9 cellular contexts compared by ENCODE assay signal in the genomic region with DNA sequence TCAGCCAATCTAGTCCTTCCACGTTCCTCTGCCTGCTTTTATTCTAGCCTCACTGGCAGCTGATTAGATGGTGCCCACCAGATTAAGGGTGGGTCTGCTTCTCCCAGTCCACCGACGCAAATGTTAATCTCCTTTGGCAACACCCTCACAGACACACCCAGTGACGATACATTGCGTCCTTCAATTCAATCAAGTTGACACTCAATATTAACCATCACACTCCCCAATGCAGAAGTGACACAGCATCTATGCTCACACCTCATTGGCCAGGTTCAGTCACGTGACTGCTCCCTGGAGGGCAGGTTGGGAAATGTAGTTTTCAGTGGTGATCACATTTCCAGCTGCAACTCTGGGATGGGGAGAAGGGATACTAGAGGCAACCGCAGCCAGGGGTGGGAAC. TPM values are rescaled to one million over a fixed set of nuclear protein-coding genes. Genes with fewer than 3 reads are reported as not detected.
DNase-seq lines count a peak whose midpoint lies in the region; ATAC-seq, FAIRE-seq and TF ChIP-seq lines count a peak whose summit lies in the region.
"Had no signal": no experiment of that assay in that cellular context is flagged by ENCODE, and none has a peak within 500 bp of the region (broad histone marks: within the 10 kb centered on the region; RNA-seq: fewer than 3 reads in every experiment).

No MANE protein-coding gene starts in this region.

- H3K4me1 Mint-ChIP-seq in CD4-positive, alpha-beta memory T cell = peaks cover 36 to 80% (median 60%) of the 10 kb centered on the region in 4 donors
- H3K4me1 Mint-ChIP-seq in T-helper 2 cell treated with Interferon-gamma antibody and Interleukin-4, amounts not matched to agents 5 μg/mL and 100 μg/mL, for 36 hours (ENCODE audit: low read depth) = peaks cover 28% of the 10 kb centered on the region

- peak; percentile 24 for FAIRE-seq in GM12892 (lab: Jason Lieb, UNC)

- H3K4me3 ChIP-seq in CD4-positive, alpha-beta memory T cell (ENCODE audit: low read length in 2 of 2) = no peak overlapping the region
- no peak overlapping the region for H3K4me3 ChIP-seq in RWPE2 (ENCODE audit: severe bottlenecking)
- no peak overlapping the region for H3K4me3 ChIP-seq in iPS DF 6.9 (ENCODE audit: low read length)
- no peak overlapping the region for H3K4me3 ChIP-seq in gastroesophageal sphincter

- CTCF ChIA-PET in CD4-positive, alpha-beta memory T cell (lab: Charles Lee; ENCODE audit: partially characterized antibody) = interaction anchor here (1.1 to 2.0 kb wide), 3 partner anchors 8 to 43 kb away, joined by 4 to 7 read pairs (median 6); no protein-coding TSS in a partner anchor

- TF ChIP-seq EP300 in gastroesophageal sphincter (IDR thresholded peaks at IDR 0.05) = no peak

- H3K36me3 Mint-ChIP-seq in CD4-positive, alpha-beta memory T cell = peaks cover 29 to 57% of the 10 kb centered on the region in 2 donors
- peaks cover 47% of the 10 kb centered on the region for H3K36me3 Mint-ChIP-seq in T-helper 2 cell treated with Interferon-gamma antibody and Interleukin-4, amounts not matched to agents 5 μg/mL and 100 μg/mL, for 36 hours (ENCODE audit: low read depth)

- no peak for TF ChIP-seq CTCF in RWPE2 (IDR thresholded peaks at IDR 0.05; ENCODE audit: poor library complexity, severe bottlenecking)
- no peak for TF ChIP-seq CTCF in gastroesophageal sphincter (IDR thresholded peaks at IDR 0.05)

- H3K27ac ChIP-seq in CD4-positive, alpha-beta memory T cell (ENCODE audit: low read depth, low read length) = no peak overlapping the region
- H3K27ac ChIP-seq in RWPE2 (ENCODE audit: poor library complexity, severe bottlenecking) (no peak overlapping the region), iPS DF 6.9 (ENCODE audit: low read length) (no peak overlapping the region), gastroesophageal sphincter (peak overlapping the region in 1 of 4 donors; percentile 31)

- intact Hi-C loops in CD4-positive, alpha-beta memory T cell (cut with micrococcal nuclease) = no loop called here

- no peak for TF ChIP-seq POLR2A in GM12892 (IDR thresholded peaks at IDR 0.05; ENCODE audit: low read depth, low read length)
- no peak for TF ChIP-seq POLR2A in gastroesophageal sphincter (IDR thresholded peaks at IDR 0.05)

- no peak for DNase-seq in CD4-positive, alpha-beta memory T cell
- no peak for DNase-seq in GM12892 (ENCODE audit: insufficient read length)
- DNase-seq in RWPE2 (ENCODE audit: low spot score) = no peak
- DNase-seq in iPS DF 6.9 (ENCODE audit: low read depth, low spot score) = peak; percentile 64
- DNase-seq in C1 segment of cervical spinal cord (lab: John Stamatoyannopoulos, UW) = no peak
- no peak for DNase-seq in T-helper 2 cell treated with Interferon-gamma antibody and Interleukin-4, amounts not matched to agents 5 μg/mL and 100 μg/mL, for 36 hours (ENCODE audit: low spot score)

- ATAC-seq in RWPE2 (ENCODE audit: low read depth) = peak; percentile 23; the same call in 1 of the 3 replicates
- ATAC-seq in gastroesophageal sphincter = no peak
- ATAC-seq in GM19467 (IDR thresholded peaks at IDR 0.05; ENCODE audit: unreplicated experiment) = no peak
- ATAC-seq: sciatic nerve had no signal

- POLR2A ChIA-PET in CD4-positive, alpha-beta memory T cell (lab: Charles Lee; ENCODE audit: partially characterized antibody) = interaction anchor here (0.6 to 2.8 kb wide), 8 partner anchors 11 to 81 kb away, joined by 3 to 12 read pairs (median 5); no protein-coding TSS in a partner anchor

- peaks cover 31% of the 10 kb centered on the region for H3K36me3 ChIP-seq in CD4-positive, alpha-beta memory T cell (ENCODE audit: insufficient read depth, low read length)
- H3K36me3 ChIP-seq in RWPE2 (ENCODE audit: low read depth) (no peaks in the 10 kb centered on the region), iPS DF 6.9 (ENCODE audit: control insufficient read depth, insufficient read depth, low read length) (peaks cover 3% of the 10 kb centered on the region; the same call in 1 of the 2 replicates), gastroesophageal sphincter (no peaks in the 10 kb centered on the region)

- no peaks in the 10 kb centered on the region for H3K9me3 Mint-ChIP-seq in CD4-positive, alpha-beta memory T cell
- H3K9me3 Mint-ChIP-seq in T-helper 2 cell treated with Interferon-gamma antibody and Interleukin-4, amounts not matched to agents 5 μg/mL and 100 μg/mL, for 36 hours = no peaks in the 10 kb centered on the region

- H3K27ac Mint-ChIP-seq in CD4-positive, alpha-beta memory T cell = peak overlapping the region in 4 of 7 donors; percentile 29 to 79 (median 48)
- H3K27ac Mint-ChIP-seq in T-helper 2 cell treated with Interferon-gamma antibody and Interleukin-4, amounts not matched to agents 5 μg/mL and 100 μg/mL, for 36 hours = no peak overlapping the region

- H3K4me1 ChIP-seq in CD4-positive, alpha-beta memory T cell (ENCODE audit: insufficient read depth, low read length) = peaks cover 71% of the 10 kb centered on the region
- no peaks in the 10 kb centered on the region for H3K4me1 ChIP-seq in RWPE2 (ENCODE audit: insufficient read depth, poor library complexity, severe bottlenecking)
- no peaks in the 10 kb centered on the region for H3K4me1 ChIP-seq in iPS DF 6.9 (ENCODE audit: control insufficient read depth, insufficient read depth, low read length)
- peaks cover 0 to 30% (median 9%) of the 10 kb centered on the region in 3 donors for H3K4me1 ChIP-seq in gastroesophageal sphincter

- H3K4me3 Mint-ChIP-seq in CD4-positive, alpha-beta memory T cell = no peak overlapping the region
- no peak overlapping the region for H3K4me3 Mint-ChIP-seq in T-helper 2 cell treated with Interferon-gamma antibody and Interleukin-4, amounts not matched to agents 5 μg/mL and 100 μg/mL, for 36 hours

- no peaks in the 10 kb centered on the region for H3K27me3 Mint-ChIP-seq in CD4-positive, alpha-beta memory T cell
- no peaks in the 10 kb centered on the region for H3K27me3 Mint-ChIP-seq in T-helper 2 cell treated with Interferon-gamma antibody and Interleukin-4, amounts not matched to agents 5 μg/mL and 100 μg/mL, for 36 hours (ENCODE audit: low read depth)

- no peaks in the 10 kb centered on the region for H3K27me3 ChIP-seq in CD4-positive, alpha-beta memory T cell (ENCODE audit: insufficient read depth, low read length)
- H3K27me3 ChIP-seq in RWPE2 (ENCODE audit: insufficient read depth, poor library complexity, severe bottlenecking) (peaks cover 3% of the 10 kb centered on the region), iPS DF 6.9 (ENCODE audit: control insufficient read depth, insufficient read depth, low read length) (no peaks in the 10 kb centered on the region), gastroesophageal sphincter (no peaks in the 10 kb centered on the region)

- no CpG with 5 or more reads among the region's 7 CpGs for WGBS in iPS DF 6.9 (ENCODE audit: insufficient coverage, insufficient read length)
- 57 to 83% methylated on average over 3 to 4 of the region's 7 CpGs for WGBS in gastroesophageal sphincter (ENCODE audit: low coverage in 1 of 2), 2 donors

- no peaks in the 10 kb centered on the region for H3K9me3 ChIP-seq in CD4-positive, alpha-beta memory T cell (ENCODE audit: control insufficient read depth in 1 of 2, low read length in 2 of 2)
- H3K9me3 ChIP-seq in RWPE2 (ENCODE audit: severe bottlenecking) (no peaks in the 10 kb centered on the region), iPS DF 6.9 (ENCODE audit: control insufficient read depth, insufficient read depth, low read length) (no peaks in the 10 kb centered on the region), gastroesophageal sphincter (no peaks in the 10 kb centered on the region)

RNA-seq across cellular contexts. Expression of a gene that starts 13.0 kb away (rescaled TPM):
- 10 to 100 TPM; 58.3 to 63.7 TPM for total RNA-seq in CD4-positive, alpha-beta memory T cell
- 100 to 1,000 TPM; 149 to 199 TPM for polyA plus RNA-seq in CD4-positive, alpha-beta memory T cell
- polyA plus RNA-seq in GM12892 (2012; ENCODE audit: missing spikeins) = 17.7 TPM
- total RNA-seq in gastroesophageal sphincter = 1 to 10 TPM in 3 of 4 donors, not detected in 1; 1.5 to 4.7 (median 2.1) TPM

RNA-seq across cellular contexts. Expression of a gene that starts 24.6 kb away (rescaled TPM):
- total RNA-seq in CD4-positive, alpha-beta memory T cell = 10 to 100 TPM; 57.8 to 64.2 TPM
- polyA plus RNA-seq in CD4-positive, alpha-beta memory T cell = 10 to 100 TPM; 65.6 to 88.7 TPM
- polyA plus RNA-seq in GM12892 (2012; ENCODE audit: missing spikeins) = 5.3 TPM
- total RNA-seq in gastroesophageal sphincter = 10 to 100 TPM; 78.5 to 82.2 (median 80.1) TPM

Comparison
In these comparisons a context has a peak if more than half of its experiments do, and no peak if none do; other contexts are left out.
1. RNA of a gene that starts 13.0 kb away (total RNA-seq): 58.3 to 63.7 TPM in CD4-positive, alpha-beta memory T cell; 1.5 to 4.7 TPM in gastroesophageal sphincter; every median in the first group is over 10 times any median in the second.